20 cellular contexts compared by ENCODE assay signal in genomic region chr5:140432212-140432611, GRCh38. TPM values are rescaled to one million over a fixed set of nuclear protein-coding genes. Genes with fewer than 3 reads are reported as not detected.
DNase-seq lines count a peak whose midpoint lies in the region; ATAC-seq, FAIRE-seq and TF ChIP-seq lines count a peak whose summit lies in the region.
"Had no signal": no experiment of that assay in that cellular context is flagged by ENCODE, and none has a peak within 500 bp of the region (broad histone marks: within the 10 kb centered on the region; RNA-seq: fewer than 3 reads in every experiment).

No MANE protein-coding gene starts in this region.

- peak overlapping the region; percentile 21 for H3K27ac ChIP-seq in psoas muscle
- H3K27ac ChIP-seq: 22Rv1, BLaER1, GM23248 had no signal

- DNase-seq in natural killer cell: no peak
- no peak for DNase-seq in natural killer cell treated with Interleukin-12 subunit alpha and Interleukin-12 subunit beta and Interleukin-15 and Interleukin-18, amount 100 ng/mL, for 72 hours (ENCODE audit: low spot score)
- no peak for DNase-seq in psoas muscle
- no peak for DNase-seq in immature natural killer cell
- no peak for DNase-seq in NOMO-1 treated with DMSO at 0.1 percent for 48 hours (lab: John Stamatoyannopoulos, UW; ENCODE audit: unreplicated experiment)
- DNase-seq: CD4-positive, alpha-beta memory T cell; DMS153; DMS79; GM23248; HCEC 1CT; HFFc6; IMR-90; KBM-7 had no signal

- no peaks in the 10 kb centered on the region for H3K9me3 ChIP-seq in psoas muscle

- H3K4me1 Mint-ChIP-seq in natural killer cell (peaks cover 40 to 43% of the 10 kb centered on the region in 2 donors), immature natural killer cell (peaks cover 31 to 72% of the 10 kb centered on the region in 2 donors)
- peaks cover 16 to 23% of the 10 kb centered on the region in 2 donors for H3K4me1 Mint-ChIP-seq in natural killer cell treated with Interleukin-12 subunit alpha and Interleukin-12 subunit beta and Interleukin-15 and Interleukin-18, amount 100 ng/mL, for 72 hours (ENCODE audit: low read depth in 2 of 2)

- H3K27me3 ChIP-seq in psoas muscle (ENCODE audit: insufficient read depth in 3 of 3, low read length in 2 of 3): no peaks in the 10 kb centered on the region
- H3K27me3 ChIP-seq: BLaER1 had no signal

- H3K36me3 ChIP-seq in psoas muscle (ENCODE audit: insufficient read depth in 1 of 2, low read depth in 1 of 2): peaks cover 0 to 16% of the 10 kb centered on the region in 2 donors

- H3K27me3 Mint-ChIP-seq in natural killer cell (ENCODE audit: low read depth in 2 of 2) (no peaks in the 10 kb centered on the region), immature natural killer cell (ENCODE audit: low read depth in 3 of 3) (no peaks in the 10 kb centered on the region)
- H3K27me3 Mint-ChIP-seq in natural killer cell treated with Interleukin-12 subunit alpha and Interleukin-12 subunit beta and Interleukin-15 and Interleukin-18, amount 100 ng/mL, for 72 hours: no peaks in the 10 kb centered on the region
- H3K27me3 Mint-ChIP-seq: CD4-positive, alpha-beta memory T cell had no signal

- H3K9me3 Mint-ChIP-seq in natural killer cell (no peaks in the 10 kb centered on the region), immature natural killer cell (no peaks in the 10 kb centered on the region)
- H3K9me3 Mint-ChIP-seq in natural killer cell treated with Interleukin-12 subunit alpha and Interleukin-12 subunit beta and Interleukin-15 and Interleukin-18, amount 100 ng/mL, for 72 hours: no peaks in the 10 kb centered on the region
- H3K9me3 Mint-ChIP-seq: CD4-positive, alpha-beta memory T cell; HFFc6 had no signal

- TF ChIP-seq CTCF in natural killer cell (IDR thresholded peaks at IDR 0.05) (no peak), psoas muscle (IDR thresholded peaks at IDR 0.05) (no peak)

- ATAC-seq in natural killer cell (no peak), psoas muscle (no peak), GM18505 (IDR thresholded peaks at IDR 0.05; ENCODE audit: unreplicated experiment) (no peak)
- no peak for ATAC-seq in natural killer cell treated with Interleukin-12 subunit alpha and Interleukin-12 subunit beta and Interleukin-15 and Interleukin-18, amount 100 ng/mL, for 72 hours
- ATAC-seq: GM12878 had no signal

- TF ChIP-seq POLR2A in GM18505 (IDR thresholded peaks at IDR 0.05; ENCODE audit: borderline replicate concordance, extremely low read depth, insufficient read depth, insufficient read length): no peak

- H3K27ac Mint-ChIP-seq in natural killer cell (peak overlapping the region; percentile 32 to 54), immature natural killer cell (no peak overlapping the region)
- H3K27ac Mint-ChIP-seq in natural killer cell treated with Interleukin-12 subunit alpha and Interleukin-12 subunit beta and Interleukin-15 and Interleukin-18, amount 100 ng/mL, for 72 hours: no peak overlapping the region
- H3K27ac Mint-ChIP-seq: HFFc6 had no signal

- intact Hi-C loops in natural killer cell (cut with micrococcal nuclease) (no loop called here), psoas muscle (cut with DNase I) (loop anchor here in 1 of 2 donors (10.0 kb wide), 1 partner anchor 63 kb away; no protein-coding TSS in a partner anchor)

- H3K4me3 ChIP-seq in psoas muscle: no peak overlapping the region
- H3K4me3 ChIP-seq: BLaER1, GM12878, GM23248 had no signal

- FAIRE-seq in colon (lab: Jason Lieb, UNC): peak; percentile 77
- FAIRE-seq: GM12878, HTR-8/SVneo had no signal

- H3K36me3 Mint-ChIP-seq in natural killer cell: no peaks in the 10 kb centered on the region
- H3K36me3 Mint-ChIP-seq in natural killer cell treated with Interleukin-12 subunit alpha and Interleukin-12 subunit beta and Interleukin-15 and Interleukin-18, amount 100 ng/mL, for 72 hours: no peaks in the 10 kb centered on the region
- peaks cover 0 to 6% (median 0%) of the 10 kb centered on the region in 3 donors for H3K36me3 Mint-ChIP-seq in immature natural killer cell

- H3K4me3 Mint-ChIP-seq in natural killer cell: no peak overlapping the region
- H3K4me3 Mint-ChIP-seq in natural killer cell treated with Interleukin-12 subunit alpha and Interleukin-12 subunit beta and Interleukin-15 and Interleukin-18, amount 100 ng/mL, for 72 hours: no peak overlapping the region
- no peak overlapping the region for H3K4me3 Mint-ChIP-seq in immature natural killer cell
- H3K4me3 Mint-ChIP-seq: CD14-positive monocyte, HFFc6 had no signal

- peaks cover 12% of the 10 kb centered on the region for H3K4me1 ChIP-seq in psoas muscle
- H3K4me1 ChIP-seq: BLaER1 had no signal

- WGBS in psoas muscle, 3 donors: 69 to 77% (median 70%) methylated on average over 1 of the region's 1 CpG

RNA-seq across cellular contexts. Expression of gene ANKHD1, which starts 30.6 kb away (rescaled TPM):
- total RNA-seq in natural killer cell (100 to 1,000 TPM; 225 to 239 (median 230) TPM), psoas muscle (10 to 100 TPM; 50.7 to 86.1 (median 72.0) TPM)
- 100 to 1,000 TPM; 136 to 156 TPM for total RNA-seq in natural killer cell treated with Interleukin-12 subunit alpha and Interleukin-12 subunit beta and Interleukin-15 and Interleukin-18, amount 100 ng/mL, for 72 hours
- polyA plus RNA-seq in psoas muscle (10 to 100 TPM; 31.2 to 57.1 (median 37.3) TPM), immature natural killer cell (10 to 100 TPM; 37.0 to 86.1 (median 62.7) TPM)

Comparison
In these comparisons a context has a peak if more than half of its experiments do, and no peak if none do; other contexts are left out.
1. H3K27ac Mint-ChIP-seq: peak in natural killer cell (2 of 2); none in natural killer cell treated with Interleukin-12 subunit alpha and Interleukin-12 subunit beta and Interleukin-15 and Interleukin-18, amount 100 ng/mL, for 72 hours (0 of 2) and immature natural killer cell (0 of 6).